20 cellular contexts compared by ENCODE assay signal in genomic region chr7:134703241-134703594, GRCh38. TPM values are rescaled to one million over a fixed set of nuclear protein-coding genes. Genes with fewer than 3 reads are reported as not detected.
DNase-seq lines count a peak whose midpoint lies in the region; ATAC-seq and TF ChIP-seq lines count a peak whose summit lies in the region.
"Had no signal": no experiment of that assay in that cellular context is flagged by ENCODE, and none has a peak within 500 bp of the region (broad histone marks: within the 10 kb centered on the region; RNA-seq: fewer than 3 reads in every experiment).

No MANE protein-coding gene starts in this region.

- no peak for TF ChIP-seq EP300 in SK-N-SH (IDR thresholded peaks at IDR 0.05; ENCODE audit: borderline replicate concordance in 1 of 2, low read depth in 1 of 2, low read length in 1 of 2)

- H3K79me1 ChIP-seq in trophoblast cell (ENCODE audit: low read length): peaks cover 6% of the 10 kb centered on the region

- H3K4me3 ChIP-seq in SK-N-SH (ENCODE audit: low read depth in 2 of 2, low read length in 1 of 2) (no peak overlapping the region), hepatocyte (no peak overlapping the region), trophoblast cell (ENCODE audit: low read depth, low read length) (no peak overlapping the region), upper lobe of right lung (no peak overlapping the region), WERI-Rb-1 (ENCODE audit: low read depth, low read length) (no peak overlapping the region)
- H3K4me3 ChIP-seq: left lung had no signal

- no peaks in the 10 kb centered on the region for H3F3A ChIP-seq in SK-N-SH (replicated peaks; ENCODE audit: insufficient read depth)

- no peak overlapping the region for H3K4ac ChIP-seq in trophoblast cell (ENCODE audit: low read depth, low read length)

- no peak overlapping the region for H3K18ac ChIP-seq in trophoblast cell (ENCODE audit: low read length)

- CTCF ChIA-PET in SK-N-SH (lab: Yijun Ruan, JAX) (interaction anchor here (1.1 to 5.0 kb wide), 5 partner anchors 14 to 251 kb away, joined by 4 to 30 read pairs (median 5); no protein-coding TSS in a partner anchor), RWPE1 (lab: Yijun Ruan, JAX) (no interaction called here)

- WGBS in SK-N-SH (ENCODE audit: low lambda C conversion rate): 90% methylated on average over 2 of the region's 2 CpGs
- WGBS in hepatocyte (ENCODE audit: low lambda C conversion rate, missing lambda C conversion rate): 68% methylated on average over 2 of the region's 2 CpGs
- WGBS in trophoblast cell (ENCODE audit: extremely low coverage, insufficient coverage, insufficient read length): no CpG with 5 or more reads among the region's 2 CpGs

- H3K4me1 ChIP-seq in SK-N-SH (ENCODE audit: control insufficient read depth in 1 of 2, insufficient read depth in 2 of 2, low read depth in 1 of 2, low read length in 1 of 2) (no peaks in the 10 kb centered on the region; a peak in 1 of 4 replicates), hepatocyte (ENCODE audit: insufficient read depth) (no peaks in the 10 kb centered on the region), trophoblast cell (ENCODE audit: control insufficient read depth in 1 of 2, insufficient read depth in 2 of 2, low read length in 2 of 2) (peaks cover 9 to 20% of the 10 kb centered on the region in 2 experiments), upper lobe of right lung (no peaks in the 10 kb centered on the region)
- H3K4me1 ChIP-seq: left lung had no signal

- POLR2A ChIA-PET in SK-N-SH (lab: Yijun Ruan, JAX) (no interaction called here), RWPE1 (lab: Yijun Ruan, JAX; ENCODE audit: low non-redundant PET) (no interaction called here)

- no peak for DNase-seq in SK-N-SH
- DNase-seq in hepatocyte (ENCODE audit: low spot score): no peak
- DNase-seq in trophoblast cell: no peak
- no peak for DNase-seq in upper lobe of right lung
- DNase-seq in RWPE1 (ENCODE audit: low spot score): no peak
- no peak for DNase-seq in WERI-Rb-1
- no peak for DNase-seq in SKM-1 (lab: John Stamatoyannopoulos, UW; ENCODE audit: unreplicated experiment)
- DNase-seq: activated B cell treated with CpG ODN at 0.5 μM for 24 hours; activated naive CD4-positive, alpha-beta T cell treated with anti-CD3 and anti-CD28 coated beads, Interleukin-2, amount 10 ng/mL, durations not matched to agents 7 days and 5 days; CD4-positive, alpha-beta T cell; central memory CD4-positive, alpha-beta T cell; hypothalamus; Karpas-422; left lung; NCI-H1436; NCI-H510A treated with DMSO at 0.1 percent for 48 hours; OCI-M1; substantia nigra had no signal

- no peaks in the 10 kb centered on the region for H3K9me3 ChIP-seq in SK-N-SH
- H3K9me3 ChIP-seq in hepatocyte (ENCODE audit: low read depth): no peaks in the 10 kb centered on the region
- H3K9me3 ChIP-seq in trophoblast cell (ENCODE audit: insufficient read depth, low read depth, low read length): no peaks in the 10 kb centered on the region
- no peaks in the 10 kb centered on the region for H3K9me3 ChIP-seq in upper lobe of right lung
- no peaks in the 10 kb centered on the region for H3K9me3 ChIP-seq in WERI-Rb-1 (ENCODE audit: severe bottlenecking)
- H3K9me3 ChIP-seq: left lung had no signal

- H3K4me2 ChIP-seq in SK-N-SH: no peak overlapping the region
- no peak overlapping the region for H3K4me2 ChIP-seq in hepatocyte
- H3K4me2 ChIP-seq in trophoblast cell (ENCODE audit: low read length): no peak overlapping the region

- H3K9me2 ChIP-seq in SK-N-SH: no peaks in the 10 kb centered on the region
- no peaks in the 10 kb centered on the region for H3K9me2 ChIP-seq in hepatocyte (replicated peaks; ENCODE audit: insufficient read depth)

- no peak overlapping the region for H3K14ac ChIP-seq in trophoblast cell (ENCODE audit: low read length)

- H3K9ac ChIP-seq in SK-N-SH (no peak overlapping the region), trophoblast cell (ENCODE audit: low read length) (no peak overlapping the region)

- no peak overlapping the region for H2BK120ac ChIP-seq in trophoblast cell (ENCODE audit: insufficient read depth, low read length, poor library complexity)

- intact Hi-C loops in upper lobe of right lung (cut with DNase I): no loop called here

- no peak for TF ChIP-seq CTCF in SK-N-SH (IDR thresholded peaks at IDR 0.05)
- no peak for TF ChIP-seq CTCF in hepatocyte (IDR thresholded peaks at IDR 0.05; ENCODE audit: poor library complexity)
- no peak for TF ChIP-seq CTCF in upper lobe of right lung (IDR thresholded peaks at IDR 0.05)
- no peak for TF ChIP-seq CTCF in RWPE1 (conservative IDR thresholded peaks at IDR 0.05; ENCODE audit: low read depth)
- TF ChIP-seq CTCF in WERI-Rb-1 (IDR thresholded peaks at IDR 0.05; ENCODE audit: low read depth, low read length): no peak

- no peak overlapping the region for H2AK5ac ChIP-seq in trophoblast cell (ENCODE audit: low read length)

- peak overlapping the region; percentile 5 for H4K91ac ChIP-seq in trophoblast cell (ENCODE audit: low read depth, low read length)

- H2BK12ac ChIP-seq in trophoblast cell (ENCODE audit: low read length): no peak overlapping the region

- H3K27me3 ChIP-seq in SK-N-SH (ENCODE audit: insufficient read depth): no peaks in the 10 kb centered on the region
- no peaks in the 10 kb centered on the region for H3K27me3 ChIP-seq in hepatocyte
- no peaks in the 10 kb centered on the region for H3K27me3 ChIP-seq in trophoblast cell (ENCODE audit: insufficient read depth, low read length)
- H3K27me3 ChIP-seq in upper lobe of right lung: no peaks in the 10 kb centered on the region
- no peaks in the 10 kb centered on the region for H3K27me3 ChIP-seq in WERI-Rb-1 (ENCODE audit: insufficient read depth, low read depth, severe bottlenecking)
- H3K27me3 ChIP-seq: left lung had no signal

- H3K27ac ChIP-seq in SK-N-SH (ENCODE audit: low read depth in 2 of 2, low read length in 1 of 2) (no peak overlapping the region), hepatocyte (peak overlapping the region; percentile 36), trophoblast cell (ENCODE audit: low read depth, low read length) (peak overlapping the region; percentile 38), upper lobe of right lung (peak overlapping the region; percentile 71), RWPE1 (no peak overlapping the region), WERI-Rb-1 (no peak overlapping the region)
- H3K27ac ChIP-seq: 22Rv1 had no signal

- H4K8ac ChIP-seq in trophoblast cell (ENCODE audit: low read depth, low read length): no peak overlapping the region

- no peaks in the 10 kb centered on the region for H3K79me2 ChIP-seq in SK-N-SH (ENCODE audit: insufficient read depth)
- H3K79me2 ChIP-seq in hepatocyte: no peaks in the 10 kb centered on the region
- no peaks in the 10 kb centered on the region for H3K79me2 ChIP-seq in trophoblast cell (ENCODE audit: control insufficient read depth, insufficient read depth, low read length, poor library complexity)

- H3K23ac ChIP-seq in trophoblast cell (ENCODE audit: low read length): no peak overlapping the region

- H3K36me3 ChIP-seq in SK-N-SH (replicated peaks in 1 of 2; ENCODE audit: control insufficient read depth in 1 of 2, insufficient read depth in 2 of 2, low read length in 1 of 2): no peaks in the 10 kb centered on the region
- no peaks in the 10 kb centered on the region for H3K36me3 ChIP-seq in hepatocyte (replicated peaks; ENCODE audit: insufficient read depth, low read depth)
- no peaks in the 10 kb centered on the region for H3K36me3 ChIP-seq in trophoblast cell (ENCODE audit: control insufficient read depth in 1 of 2, insufficient read depth in 2 of 2, low read length in 2 of 2)
- H3K36me3 ChIP-seq in upper lobe of right lung: no peaks in the 10 kb centered on the region
- H3K36me3 ChIP-seq in WERI-Rb-1: no peaks in the 10 kb centered on the region
- H3K36me3 ChIP-seq: left lung had no signal

- peak overlapping the region; percentile 16; the same call in 1 of the 2 replicates for H2AFZ ChIP-seq in SK-N-SH (ENCODE audit: low read depth)
- no peak overlapping the region for H2AFZ ChIP-seq in hepatocyte
- H2AFZ ChIP-seq in trophoblast cell (ENCODE audit: insufficient read depth, low read length, poor library complexity): no peak overlapping the region

- ATAC-seq in SK-N-SH treated with all-trans-retinoic acid at 6 μM for 48 hours: no peak
- ATAC-seq in upper lobe of right lung: no peak

- no peak overlapping the region for H2BK5ac ChIP-seq in trophoblast cell (ENCODE audit: low read depth, low read length, poor library complexity)

- TF ChIP-seq RAD21 in SK-N-SH (IDR thresholded peaks at IDR 0.05; ENCODE audit: low read length): no peak

- no peak overlapping the region for H4K12ac ChIP-seq in trophoblast cell (ENCODE audit: low read depth, low read length)

- H4K20me1 ChIP-seq in SK-N-SH (ENCODE audit: insufficient read depth): no peaks in the 10 kb centered on the region
- H4K20me1 ChIP-seq in hepatocyte (ENCODE audit: insufficient read depth, poor library complexity, severe bottlenecking): no peaks in the 10 kb centered on the region

TF ChIP-seq in SK-N-SH, 30 proteins besides CTCF, POLR2A, EP300 and RAD21 (continues in another document):
- TF ChIP-seq MXI1 (IDR thresholded peaks at IDR 0.05; ENCODE audit: low read depth, low read length): no peak
- no peak for TF ChIP-seq EZH2phosphoT487 (IDR thresholded peaks at IDR 0.05; ENCODE audit: borderline replicate concordance, low read depth)

TF ChIP-seq in SK-N-SH treated with all-trans-retinoic acid at 6 μM for 48 hours, 23 proteins besides CTCF, POLR2A, EP300 and RAD21 (continues in another document):
- no peak for TF ChIP-seq ARNTL (CRISPR knock-in tag; IDR thresholded peaks at IDR 0.05; ENCODE audit: borderline replicate concordance, low read depth)
- no peak for TF ChIP-seq TCF4 (CRISPR knock-in tag; IDR thresholded peaks at IDR 0.05; ENCODE audit: borderline replicate concordance)
- TF ChIP-seq RARB (CRISPR knock-in tag; IDR thresholded peaks at IDR 0.05): no peak
- no peak for TF ChIP-seq POU6F1 (CRISPR knock-in tag; IDR thresholded peaks at IDR 0.05; ENCODE audit: borderline replicate concordance, low read depth)

RNA-seq across cellular contexts. Expression of gene BPGM, which starts 56.6 kb away (rescaled TPM):
- polyA plus RNA-seq in SK-N-SH (2012; rRNA removed): 12.4 and 17.4 TPM in 2 replicates
- polyA plus RNA-seq in SK-N-SH (2012; cell fraction: cytosol; rRNA removed): 20.2 and 28.4 TPM in 2 replicates
- 4.7 and 7.0 TPM in 2 replicates for polyA plus RNA-seq in SK-N-SH (2012; cell fraction: nucleus; rRNA removed)
- total RNA-seq in hepatocyte: 23.2 and 25.0 TPM in 2 replicates
- polyA plus RNA-seq in hepatocyte: 25.7 and 37.6 TPM in 2 replicates
- 21.2 and 21.3 TPM in 2 replicates for polyA plus RNA-seq in trophoblast cell (2013)
- 14.8 TPM for total RNA-seq in upper lobe of right lung

Comparison
In these comparisons a context has a peak if more than half of its experiments do, and no peak if none do; other contexts are left out.
1. H3K27ac ChIP-seq: peak in hepatocyte (single experiment), trophoblast cell (single experiment) and upper lobe of right lung (single experiment); none in SK-N-SH (0 of 2), RWPE1 (single experiment) and WERI-Rb-1 (single experiment).